In the genomic region with DNA sequence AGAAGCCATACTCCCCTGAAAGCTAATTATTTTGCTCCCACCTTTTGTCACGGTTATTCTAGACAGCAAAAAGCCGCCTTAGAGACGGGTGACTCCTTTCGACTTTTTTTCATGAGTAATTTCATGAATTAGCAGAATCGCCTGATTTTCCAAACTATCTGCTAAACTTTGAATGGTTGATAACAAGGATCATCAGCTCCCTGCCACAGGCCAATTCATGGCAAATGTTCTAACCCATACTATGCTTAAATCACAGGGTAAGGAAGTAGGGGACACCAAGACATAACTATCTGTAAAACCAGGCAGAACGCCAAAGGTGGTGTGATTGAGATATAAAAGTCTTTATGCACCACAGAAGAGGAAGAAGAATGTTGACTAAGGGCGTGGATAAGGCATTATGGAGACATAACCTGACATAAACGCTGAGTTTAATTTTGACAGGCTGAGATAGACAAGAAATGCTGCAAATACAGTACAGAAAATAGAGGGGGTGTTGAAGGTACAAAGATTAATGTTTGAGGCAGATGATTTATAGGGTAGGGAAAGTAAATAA, we compare ENCODE assay signal across 1 cellular context.
TF ChIP-seq lines count a peak whose summit lies in the region.

No MANE protein-coding gene starts in this region.

TF ChIP-seq in HepG2, 621 proteins besides CTCF, POLR2A, EP300 and RAD21:
- TF ChIP-seq, protein P1, sequence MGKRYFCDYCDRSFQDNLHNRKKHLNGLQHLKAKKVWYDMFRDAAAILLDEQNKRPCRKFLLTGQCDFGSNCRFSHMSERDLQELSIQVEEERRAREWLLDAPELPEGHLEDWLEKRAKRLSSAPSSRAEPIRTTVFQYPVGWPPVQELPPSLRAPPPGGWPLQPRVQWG (CRISPR knock-in tag; IDR thresholded peaks at IDR 0.05; ENCODE audit: borderline replicate concordance, low read depth) = no peak
- TF ChIP-seq, protein P2, sequence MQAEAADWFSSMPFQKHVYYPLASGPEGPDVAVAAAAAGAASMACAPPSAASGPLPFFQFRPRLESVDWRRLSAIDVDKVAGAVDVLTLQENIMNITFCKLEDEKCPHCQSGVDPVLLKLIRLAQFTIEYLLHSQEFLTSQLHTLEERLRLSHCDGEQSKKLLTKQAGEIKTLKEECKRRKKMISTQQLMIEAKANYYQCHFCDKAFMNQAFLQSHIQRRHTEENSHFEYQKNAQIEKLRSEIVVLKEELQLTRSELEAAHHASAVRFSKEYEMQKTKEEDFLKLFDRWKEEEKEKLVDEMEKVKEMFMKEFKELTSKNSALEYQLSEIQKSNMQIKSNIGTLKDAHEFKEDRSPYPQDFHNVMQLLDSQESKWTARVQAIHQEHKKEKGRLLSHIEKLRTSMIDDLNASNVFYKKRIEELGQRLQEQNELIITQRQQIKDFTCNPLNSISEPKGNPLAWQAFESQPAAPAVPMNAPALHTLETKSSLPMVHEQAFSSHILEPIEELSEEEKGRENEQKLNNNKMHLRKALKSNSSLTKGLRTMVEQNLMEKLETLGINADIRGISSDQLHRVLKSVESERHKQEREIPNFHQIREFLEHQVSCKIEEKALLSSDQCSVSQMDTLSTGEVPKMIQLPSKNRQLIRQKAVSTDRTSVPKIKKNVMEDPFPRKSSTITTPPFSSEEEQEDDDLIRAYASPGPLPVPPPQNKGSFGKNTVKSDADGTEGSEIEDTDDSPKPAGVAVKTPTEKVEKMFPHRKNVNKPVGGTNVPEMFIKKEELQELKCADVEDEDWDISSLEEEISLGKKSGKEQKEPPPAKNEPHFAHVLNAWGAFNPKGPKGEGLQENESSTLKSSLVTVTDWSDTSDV (CRISPR knock-in tag; IDR thresholded peaks at IDR 0.05) = no peak
- TF ChIP-seq KLF13 (CRISPR knock-in tag; IDR thresholded peaks at IDR 0.05) (no peak), ZNF564 (CRISPR knock-in tag; IDR thresholded peaks at IDR 0.05) (no peak), TCF12 (IDR thresholded peaks at IDR 0.05) (no peak), TCF12 (CRISPR knock-in tag; IDR thresholded peaks at IDR 0.05) (no peak), ZNF20 (CRISPR knock-in tag; IDR thresholded peaks at IDR 0.05) (no peak)
TF ChIP-seq in HepG2: peak in this region for 0.
